ENCODE assay signal across 15 cellular contexts in genomic region chr3:123301331-123302184, GRCh38.
"Had no signal": no experiment of that assay in that cellular context is flagged by ENCODE, and none has a peak within 500 bp of the region (broad histone marks: within the 10 kb centered on the region; RNA-seq: fewer than 3 reads in every experiment).

No MANE protein-coding gene starts in this region.

- H3K36me3 ChIP-seq: right lobe of liver had no signal

- H3K4me2 ChIP-seq: smooth muscle cell had no signal

- H3K9me3 ChIP-seq: body of pancreas, right lobe of liver had no signal

- H3K27ac ChIP-seq: body of pancreas, right lobe of liver had no signal

- H3K27me3 ChIP-seq: body of pancreas, right lobe of liver had no signal

- FAIRE-seq: keratinocyte had no signal

- DNase-seq: activated CD4-positive, alpha-beta T cell treated with anti-CD3 and anti-CD28 coated beads, Interleukin-2, amount 10 ng/mL, durations not matched to agents 7 days and 5 days; activated CD4-positive, CD25-positive, alpha-beta regulatory T cell; activated CD8-positive, alpha-beta memory T cell treated with anti-CD3 and anti-CD28 coated beads, Interleukin-2, amount 50 U/mL, for 48 hours; activated gamma-delta T cell; activated T-cell treated with anti-CD3 and anti-CD28 coated beads, Interleukin-2, amount 50 U/mL, for 72 hours; amygdala; body of pancreas; cerebellar nuclear complex; effector memory CD4-positive, alpha-beta T cell; stimulated activated naive CD8-positive, alpha-beta T cell treated with anti-CD3 and anti-CD28 coated beads, Interleukin-15, Interleukin-2, amounts not matched to agents 100 U/mL and 50 U/mL, for 24 hours; trophoblast cell had no signal

- H3K4me1 ChIP-seq: body of pancreas, right lobe of liver had no signal

- H3K4me3 ChIP-seq: body of pancreas, right lobe of liver, smooth muscle cell had no signal

- ATAC-seq: activated naive CD4-positive, alpha-beta T cell treated with anti-CD3 and anti-CD28 coated beads, Interleukin-2, amount 50 U/mL, for 72 hours; activated T-cell treated with anti-CD3 and anti-CD28 coated beads, Interleukin-2, amount 50 U/mL, for 72 hours; body of pancreas; right lobe of liver; stimulated activated naive CD8-positive, alpha-beta T cell treated with anti-CD3 and anti-CD28 coated beads, Interleukin-15, Interleukin-2, amounts not matched to agents 100 U/mL and 50 U/mL, for 24 hours had no signal
